ENCODE assay signal across 8 cellular contexts in the genomic region with DNA sequence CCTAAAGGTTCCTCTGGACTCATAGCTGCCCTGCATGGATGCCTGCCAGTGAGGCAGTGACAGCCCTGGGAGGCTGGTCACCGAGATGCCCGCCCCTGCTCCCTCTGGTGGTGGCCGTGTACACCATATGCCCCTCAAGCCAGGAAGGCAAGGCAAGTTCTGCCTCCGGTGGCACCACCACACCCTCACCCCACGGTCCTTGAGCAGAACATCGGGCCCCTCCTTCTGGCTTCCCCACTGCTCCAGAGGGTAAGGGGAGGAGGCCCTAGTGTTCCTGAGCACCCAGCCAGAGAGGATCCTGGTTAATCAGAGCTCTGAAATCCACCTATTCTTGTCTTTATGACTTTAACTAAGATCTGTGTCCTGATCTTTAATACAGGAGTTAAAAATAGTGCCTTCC. TPM values are rescaled to one million over a fixed set of nuclear protein-coding genes. Genes with fewer than 3 reads are reported as not detected.
DNase-seq lines count a peak whose midpoint lies in the region; ATAC-seq and TF ChIP-seq lines count a peak whose summit lies in the region.

No MANE protein-coding gene starts in this region.

- no peak overlapping the region for H3K4me3 ChIP-seq in H7 (ENCODE audit: insufficient read depth, low read depth, low read length)
- no peak overlapping the region for H3K4me3 ChIP-seq in PC-3 (ENCODE audit: low read length)
- H3K4me3 ChIP-seq in adipocyte (ENCODE audit: low read length): no peak overlapping the region

- no peaks in the 10 kb centered on the region for H3K36me3 Mint-ChIP-seq in activated CD4-positive, alpha-beta T cell treated with anti-CD3 and anti-CD28 coated beads for 36 hours (ENCODE audit: low read depth)

- H3K9ac ChIP-seq in PC-3 (ENCODE audit: low read length) (peak overlapping the region; percentile 67; the same call in 1 of the 2 replicates), adipocyte (ENCODE audit: low read length) (peak overlapping the region; percentile 56)

- no peaks in the 10 kb centered on the region for H3K27me3 Mint-ChIP-seq in activated CD4-positive, alpha-beta T cell treated with anti-CD3 and anti-CD28 coated beads for 36 hours

- BruUV-seq in PC-3 (replicated peaks; lab: Mats Ljungman, UMichigan): no TSS peak

- peak overlapping the region; percentile 34 for H3K4me2 ChIP-seq in PC-3 (ENCODE audit: low read length)

- CTCF ChIA-PET in activated CD4-positive, alpha-beta T cell treated with anti-CD3 and anti-CD28 coated beads for 36 hours (lab: Charles Lee): interaction anchor here (0.6 to 6.5 kb wide), 23 partner anchors 10 to 598 kb away, joined by 3 to 60 read pairs (median 5); partner anchors contain the start of genes S100A1, S100A13 and S100A5
- CTCF ChIA-PET in PC-3 (lab: Charles Lee): interaction anchor here (0.6 to 2.6 kb wide), 6 partner anchors 10 to 85 kb away, joined by 3 to 14 read pairs (median 4); partner anchors contain the start of genes CHTOP and S100A13

- H3K36me3 ChIP-seq in H7 (replicated peaks; ENCODE audit: control insufficient read depth, insufficient read depth, low read length) (peaks cover 1% of the 10 kb centered on the region; the same call in 1 of the 2 replicates), PC-3 (ENCODE audit: low read depth, low read length) (peaks cover 30% of the 10 kb centered on the region), adipocyte (ENCODE audit: control insufficient read depth, insufficient read depth, low read length, severe bottlenecking) (peaks cover 34% of the 10 kb centered on the region)

- H3K9me2 ChIP-seq in PC-3 (replicated peaks; ENCODE audit: low read length): no peaks in the 10 kb centered on the region

- peak overlapping the region; percentile 87 for H3K27ac ChIP-seq in PC-3 (ENCODE audit: low read length)

- H3K4me1 ChIP-seq in PC-3 (ENCODE audit: insufficient read depth, low read length) (peaks cover 49% of the 10 kb centered on the region), adipocyte (ENCODE audit: control insufficient read depth, insufficient read depth, low read length) (peaks cover 32% of the 10 kb centered on the region)

- peak; percentile 90 for DNase-seq in activated CD4-positive, alpha-beta T cell treated with anti-CD3 and anti-CD28 coated beads for 36 hours
- no peak for DNase-seq in activated CD4-positive, alpha-beta T cell treated with anti-CD3 and anti-CD28 coated beads for 48 hours
- peak; percentile 87 for DNase-seq in H7
- peak; percentile 96 for DNase-seq in PC-3
- DNase-seq in adipocyte (ENCODE audit: low read depth): no peak
- peak; percentile 73 for DNase-seq in left kidney (ENCODE audit: low read depth, low spot score)
- no peak for DNase-seq in DMS79 (lab: John Stamatoyannopoulos, UW)
- DNase-seq in NCI-H526 (lab: John Stamatoyannopoulos, UW): no peak

- peak overlapping the region; percentile 58 for H3K27ac Mint-ChIP-seq in activated CD4-positive, alpha-beta T cell treated with anti-CD3 and anti-CD28 coated beads for 36 hours

- no peak overlapping the region for H2AFZ ChIP-seq in PC-3 (ENCODE audit: low read length)

- H4K20me1 ChIP-seq in PC-3 (ENCODE audit: low read length): no peaks in the 10 kb centered on the region

- intact Hi-C loops in activated CD4-positive, alpha-beta T cell treated with anti-CD3 and anti-CD28 coated beads for 36 hours (cut with DNase I, micrococcal nuclease): loop anchor here (1.0 to 5.0 kb wide), 6 partner anchors 16 to 108 kb away; no protein-coding TSS in a partner anchor
- intact Hi-C loops in PC-3 (cut with micrococcal nuclease): loop anchor here (1.0 to 2.0 kb wide), 2 partner anchors 45 to 107 kb away; no protein-coding TSS in a partner anchor

- H3F3A ChIP-seq in PC-3 (ENCODE audit: low read length, unreplicated experiment): peaks cover 5% of the 10 kb centered on the region

- no peaks in the 10 kb centered on the region for H3K27me3 ChIP-seq in H7 (ENCODE audit: control insufficient read depth, insufficient read depth, low read length)
- H3K27me3 ChIP-seq in PC-3 (ENCODE audit: low read length): no peaks in the 10 kb centered on the region
- no peaks in the 10 kb centered on the region for H3K27me3 ChIP-seq in adipocyte (replicated peaks; ENCODE audit: control insufficient read depth, insufficient read depth, low read length)

- H3K9me3 Mint-ChIP-seq in activated CD4-positive, alpha-beta T cell treated with anti-CD3 and anti-CD28 coated beads for 36 hours (ENCODE audit: low read depth): no peaks in the 10 kb centered on the region

- H3K79me2 ChIP-seq in PC-3 (ENCODE audit: low read length): peaks cover 43% of the 10 kb centered on the region

- ATAC-seq in activated CD4-positive, alpha-beta T cell treated with anti-CD3 and anti-CD28 coated beads for 36 hours: peak; percentile 99
- peak; percentile 71 for ATAC-seq in PC-3

- no peak overlapping the region for H3K4me3 Mint-ChIP-seq in activated CD4-positive, alpha-beta T cell treated with anti-CD3 and anti-CD28 coated beads for 36 hours

- POLR2A ChIA-PET in activated CD4-positive, alpha-beta T cell treated with anti-CD3 and anti-CD28 coated beads for 36 hours (lab: Charles Lee): interaction anchor here (0.7 kb wide), 1 partner anchor 368 kb away, joined by 3 read pairs; the partner anchor contains the start of gene RAB13
- POLR2A ChIA-PET in PC-3 (lab: Charles Lee; ENCODE audit: unreplicated experiment): interaction anchor here (0.7 to 2.2 kb wide), 2 partner anchors 9 to 102 kb away, joined by 4 to 12 read pairs; partner anchors contain the start of gene S100A13

- peaks cover 20% of the 10 kb centered on the region for H3K4me1 Mint-ChIP-seq in activated CD4-positive, alpha-beta T cell treated with anti-CD3 and anti-CD28 coated beads for 36 hours

- H3K9me3 ChIP-seq in PC-3 (ENCODE audit: low read length): no peaks in the 10 kb centered on the region
- no peaks in the 10 kb centered on the region for H3K9me3 ChIP-seq in adipocyte (ENCODE audit: control insufficient read depth, low read length)

- peak; percentile 95 for TF ChIP-seq CTCF in PC-3 (conservative IDR thresholded peaks at IDR 0.05; ENCODE audit: low read depth, low read length)

RNA-seq across cellular contexts. Expression of gene S100A14, which starts 1.6 kb away (rescaled TPM):
- under 1 TPM; 0.14 to 0.34 TPM for total RNA-seq in activated CD4-positive, alpha-beta T cell treated with anti-CD3 and anti-CD28 coated beads for 36 hours
- 1.8 and 2.0 TPM in 2 replicates for total RNA-seq in H7 (2014; rRNA removed; shearing (Covaris generic))
- 462 and 536 TPM in 2 replicates for total RNA-seq in PC-3 (2014; rRNA removed)

RNA-seq across cellular contexts. Expression of gene S100A16, which starts 4.7 kb away (rescaled TPM):
- not detected for total RNA-seq in activated CD4-positive, alpha-beta T cell treated with anti-CD3 and anti-CD28 coated beads for 36 hours
- 34.5 and 89.0 TPM in 2 replicates for total RNA-seq in H7 (2014; rRNA removed; shearing (Covaris generic))
- total RNA-seq in PC-3 (2014; rRNA removed): 1,254 and 1,288 TPM in 2 replicates

RNA-seq across cellular contexts. Expression of gene S100A13, which starts 9.6 kb away (rescaled TPM):
- total RNA-seq in activated CD4-positive, alpha-beta T cell treated with anti-CD3 and anti-CD28 coated beads for 36 hours: 1 to 10 TPM; 5.4 TPM
- total RNA-seq in H7 (2014; rRNA removed; shearing (Covaris generic)): 80.8 and 93.2 TPM in 2 replicates
- 307 and 350 TPM in 2 replicates for total RNA-seq in PC-3 (2014; rRNA removed)

RNA-seq across cellular contexts. Expression of gene S100A1, which starts 10.6 kb away (rescaled TPM):
- total RNA-seq in activated CD4-positive, alpha-beta T cell treated with anti-CD3 and anti-CD28 coated beads for 36 hours: not detected
- total RNA-seq in H7 (2014; rRNA removed; shearing (Covaris generic)): 0.63 and 0.80 TPM in 2 replicates
- 0.29 TPM in 1 of 2 replicates, not detected in the other for total RNA-seq in PC-3 (2014; rRNA removed)

RNA-seq across cellular contexts. Expression of gene CHTOP, which starts 16.2 kb away (rescaled TPM):
- total RNA-seq in activated CD4-positive, alpha-beta T cell treated with anti-CD3 and anti-CD28 coated beads for 36 hours: 10 to 100 TPM; 85.1 to 91.4 TPM
- total RNA-seq in H7 (2014; rRNA removed; shearing (Covaris generic)): 63.8 and 67.0 TPM in 2 replicates
- 101 and 112 TPM in 2 replicates for total RNA-seq in PC-3 (2014; rRNA removed)

Comparison
In these comparisons a context has a peak if more than half of its experiments do, and no peak if none do; other contexts are left out.
1. DNase-seq: peak in activated CD4-positive, alpha-beta T cell treated with anti-CD3 and anti-CD28 coated beads for 36 hours (single experiment), H7 (single experiment), PC-3 (single experiment) and left kidney (single experiment); none in activated CD4-positive, alpha-beta T cell treated with anti-CD3 and anti-CD28 coated beads for 48 hours (single experiment), adipocyte (single experiment), DMS79 (single experiment) and NCI-H526 (0 of 2).
2. RNA of gene S100A14, which starts 1.6 kb away (total RNA-seq): 462 to 536 TPM in PC-3; 1.8 to 2.0 TPM in H7 and 0.14 to 0.34 TPM in activated CD4-positive, alpha-beta T cell treated with anti-CD3 and anti-CD28 coated beads for 36 hours; every median in the first group is over 100 times any median in the second.
3. RNA of gene S100A16, which starts 4.7 kb away (total RNA-seq): 1,254 to 1,288 TPM in PC-3 and 34.5 to 89.0 TPM in H7; not detected in activated CD4-positive, alpha-beta T cell treated with anti-CD3 and anti-CD28 coated beads for 36 hours; every median in the first group is over 10 times any median in the second.
4. RNA of gene S100A13, which starts 9.6 kb away (total RNA-seq): 307 to 350 TPM in PC-3 and 80.8 to 93.2 TPM in H7; 5.4 TPM in activated CD4-positive, alpha-beta T cell treated with anti-CD3 and anti-CD28 coated beads for 36 hours; every median in the first group is over 10 times any median in the second.